ENCODE assay signal across 24 cellular contexts in genomic region chr9:116096046-116096445, GRCh38. TPM values are rescaled to one million over a fixed set of nuclear protein-coding genes. Genes with fewer than 3 reads are reported as not detected.
DNase-seq lines count a peak whose midpoint lies in the region; TF ChIP-seq lines count a peak whose summit lies in the region.
"Had no signal": no experiment of that assay in that cellular context is flagged by ENCODE, and none has a peak within 500 bp of the region (broad histone marks: within the 10 kb centered on the region; RNA-seq: fewer than 3 reads in every experiment).

No MANE protein-coding gene starts in this region.

- H3K4me1 ChIP-seq in HAP-1, result no peaks in the 10 kb centered on the region
- H3K4me1 ChIP-seq: BLaER1, breast epithelium, left ventricle myocardium inferior, right lobe of liver, stomach, thyroid gland, uterus had no signal

- DNase-seq in EL, result peak; percentile 60
- peak; percentile 80 for DNase-seq in M059J (ENCODE audit: low read depth)
- DNase-seq in epithelial cell of esophagus (ENCODE audit: low read depth), result peak; percentile 79
- peak; percentile 49 for DNase-seq in renal cortical epithelial cell (ENCODE audit: low read depth)
- no peak for DNase-seq in HAP-1 (ENCODE audit: low spot score in 2 of 2)
- no peak for DNase-seq in KG1 (lab: John Stamatoyannopoulos, UW)
- DNase-seq in HK-2 (ENCODE audit: unreplicated experiment), result no peak
- DNase-seq: activated CD4-positive, alpha-beta T cell treated with anti-CD3 and anti-CD28 coated beads for 36 hours; activated CD8-positive, alpha-beta T cell treated with anti-CD3 and anti-CD28 coated beads for 36 hours; activated naive CD4-positive, alpha-beta T cell treated with anti-CD3 and anti-CD28 coated beads, Interleukin-2, amount 10 ng/mL, durations not matched to agents 7 days and 5 days; GDM1; left ventricle myocardium inferior; NCI-H1436; NCI-H345; right lobe of liver; SHP77 treated with DMSO at 0.1 percent for 48 hours; stimulated activated CD4-positive, alpha-beta T cell treated with anti-CD3 and anti-CD28 coated beads, Interleukin-12 subunit alpha, Interleukin-12 subunit beta, amount 100 ng/mL, for 4 hours; stimulated activated CD4-positive, alpha-beta T cell treated with anti-CD3 and anti-CD28 coated beads, Interleukin-4, amount 100 ng/mL, for 1 hour; stomach; thyroid gland; uterus had no signal

- in situ Hi-C loops in HAP-1 (cut with MboI; ENCODE audit: low sequenced_read_pairs), result no loop called here

- H3K4me3 ChIP-seq in epithelial cell of esophagus (ENCODE audit: low read length) (no peak overlapping the region), HAP-1 (no peak overlapping the region)
- H3K4me3 ChIP-seq: BLaER1, breast epithelium, left ventricle myocardium inferior, neural progenitor cell, right lobe of liver, stomach, thyroid gland, uterus had no signal

- H3K27me3 ChIP-seq in HAP-1 (ENCODE audit: low read depth), result no peaks in the 10 kb centered on the region
- H3K27me3 ChIP-seq: BLaER1, breast epithelium, neural progenitor cell, right lobe of liver, stomach, thyroid gland, uterus had no signal

- no peak for TF ChIP-seq CTCF in epithelial cell of esophagus (IDR thresholded peaks at IDR 0.05; ENCODE audit: insufficient read depth, low read depth, low read length, missing control alignments)

- H3K36me3 ChIP-seq in HAP-1 (replicated peaks), result no peaks in the 10 kb centered on the region
- H3K36me3 ChIP-seq: BLaER1, breast epithelium, left ventricle myocardium inferior, neural progenitor cell, right lobe of liver, stomach, thyroid gland, uterus had no signal

- H3K9me3 ChIP-seq in HAP-1, result no peaks in the 10 kb centered on the region
- H3K9me3 ChIP-seq: BLaER1, breast epithelium, left ventricle myocardium inferior, right lobe of liver, stomach, thyroid gland, uterus had no signal

RNA-seq across cellular contexts. Expression of gene PAPPA, which starts 57.5 kb away (rescaled TPM):
- 0.15 and 0.20 TPM in 2 replicates for total RNA-seq in M059J (2014; rRNA removed; shearing (Covaris generic))
- total RNA-seq in renal cortical epithelial cell, result 2.5 and 14.6 TPM in 2 replicates
- total RNA-seq: activated CD4-positive, alpha-beta T cell treated with anti-CD3 and anti-CD28 coated beads for 36 hours; activated CD8-positive, alpha-beta T cell treated with anti-CD3 and anti-CD28 coated beads for 36 hours had no signal

Comparison
In these comparisons a context has a peak if more than half of its experiments do, and no peak if none do; other contexts are left out.
1. DNase-seq: peak in EL (single experiment), M059J (single experiment), epithelial cell of esophagus (single experiment) and renal cortical epithelial cell (single experiment); none in HAP-1 (0 of 2), KG1 (single experiment) and HK-2 (single experiment).